Comparison of ENCODE assay signal across 18 cellular contexts in the genomic region with DNA sequence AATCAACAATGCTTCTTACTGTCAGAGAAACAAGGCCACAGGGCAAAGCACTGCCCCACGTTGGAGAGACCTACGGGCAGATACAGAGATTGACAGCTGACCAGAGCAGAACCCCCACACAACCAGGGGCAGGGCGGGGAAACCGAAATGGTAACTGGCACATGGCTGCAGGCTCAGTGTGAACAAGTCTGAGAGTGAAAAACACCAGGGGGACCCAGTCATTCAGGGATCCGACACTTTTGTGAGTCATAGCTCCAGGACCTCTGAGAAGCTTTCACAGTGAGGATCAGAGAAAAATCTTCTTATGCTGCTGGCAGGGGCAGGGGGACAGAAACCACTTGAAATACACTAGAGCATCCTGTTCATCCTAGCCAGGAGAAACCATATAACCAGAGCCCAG.
DNase-seq lines count a peak whose midpoint lies in the region; ATAC-seq and TF ChIP-seq lines count a peak whose summit lies in the region.
"Had no signal": no experiment of that assay in that cellular context is flagged by ENCODE, and none has a peak within 500 bp of the region (broad histone marks: within the 10 kb centered on the region; RNA-seq: fewer than 3 reads in every experiment).

No MANE protein-coding gene starts in this region.

- no peaks in the 10 kb centered on the region for H3K27me3 Mint-ChIP-seq in chondrocyte (ENCODE audit: low read depth)
- H3K27me3 Mint-ChIP-seq: activated naive CD8-positive, alpha-beta T cell treated with anti-CD3 and anti-CD28 coated beads for 36 hours; CD4-positive, alpha-beta T cell; naive thymus-derived CD8-positive, alpha-beta T cell; stimulated activated naive B cell treated with anti-CD40 and anti-IgM and Interleukin-4, amounts not matched to agents 10 μg/mL and 1 μg/mL and 100 μg/mL, for 72 hours had no signal

- TF ChIP-seq CTCF in GM12865 (IDR thresholded peaks at IDR 0.05; ENCODE audit: insufficient read depth, low read depth, low read length, missing control alignments) (no peak), chondrocyte (IDR thresholded peaks at IDR 0.05) (peak; percentile 45)

- intact Hi-C loops in left cardiac atrium (cut with DNase I): no loop called here

- H3K27ac Mint-ChIP-seq in chondrocyte (ENCODE audit: unreplicated experiment): no peak overlapping the region
- H3K27ac Mint-ChIP-seq: activated naive CD8-positive, alpha-beta T cell treated with anti-CD3 and anti-CD28 coated beads for 36 hours; CD4-positive, alpha-beta T cell; naive thymus-derived CD8-positive, alpha-beta T cell; stimulated activated naive B cell treated with anti-CD40 and anti-IgM and Interleukin-4, amounts not matched to agents 10 μg/mL and 1 μg/mL and 100 μg/mL, for 72 hours had no signal

- no peak overlapping the region for H3K4me3 ChIP-seq in GM12865 (ENCODE audit: low read depth, low read length)
- H3K4me3 ChIP-seq: heart right ventricle, left lung, right atrium auricular region, uterus had no signal

- DNase-seq in GM12865 (ENCODE audit: low read depth): peak; percentile 76
- DNase-seq in MV-4-11 (lab: John Stamatoyannopoulos, UW): peak; percentile 45
- no peak for DNase-seq in chondrocyte (ENCODE audit: low spot score)
- peak; percentile 16 for DNase-seq in renal cortical epithelial cell (ENCODE audit: low read depth)
- DNase-seq in left cardiac atrium: no peak
- DNase-seq in hepatic stellate cell (ENCODE audit: low spot score): no peak
- DNase-seq: activated naive CD8-positive, alpha-beta T cell treated with anti-CD3 and anti-CD28 coated beads for 36 hours; CD4-positive, alpha-beta T cell; heart right ventricle; left lung; naive thymus-derived CD8-positive, alpha-beta T cell; NCI-H2171; stimulated activated naive B cell treated with anti-CD40 and anti-IgM and Interleukin-4, amounts not matched to agents 10 μg/mL and 1 μg/mL and 100 μg/mL, for 72 hours; T-helper 1 cell; uterus had no signal

- H3K4me1 Mint-ChIP-seq in chondrocyte (ENCODE audit: low read depth): peaks cover 13% of the 10 kb centered on the region
- H3K4me1 Mint-ChIP-seq: activated naive CD8-positive, alpha-beta T cell treated with anti-CD3 and anti-CD28 coated beads for 36 hours; naive thymus-derived CD8-positive, alpha-beta T cell; stimulated activated naive B cell treated with anti-CD40 and anti-IgM and Interleukin-4, amounts not matched to agents 10 μg/mL and 1 μg/mL and 100 μg/mL, for 72 hours had no signal

- peaks cover under 1% of the 10 kb centered on the region for H3K9me3 Mint-ChIP-seq in chondrocyte (ENCODE audit: low read depth)

- H3K36me3 Mint-ChIP-seq in chondrocyte (ENCODE audit: low read depth): no peaks in the 10 kb centered on the region
- H3K36me3 Mint-ChIP-seq: activated naive CD8-positive, alpha-beta T cell treated with anti-CD3 and anti-CD28 coated beads for 36 hours; stimulated activated naive B cell treated with anti-CD40 and anti-IgM and Interleukin-4, amounts not matched to agents 10 μg/mL and 1 μg/mL and 100 μg/mL, for 72 hours had no signal

- ATAC-seq in GM18868 (IDR thresholded peaks at IDR 0.05; ENCODE audit: unreplicated experiment) (no peak), left cardiac atrium (no peak)
- ATAC-seq: activated CD4-positive, CD25-positive, alpha-beta regulatory T cell treated with anti-CD3 and anti-CD28 coated beads, Interleukin-2, amount 50 U/mL, for 24 hours; heart right ventricle; left lung; naive thymus-derived CD8-positive, alpha-beta T cell; stimulated activated naive B cell treated with anti-CD40 and anti-IgM and Interleukin-4, amounts not matched to agents 10 μg/mL and 1 μg/mL and 100 μg/mL, for 72 hours had no signal

- no peak overlapping the region for H3K4me3 Mint-ChIP-seq in chondrocyte (ENCODE audit: unreplicated experiment)
- H3K4me3 Mint-ChIP-seq: activated naive CD8-positive, alpha-beta T cell treated with anti-CD3 and anti-CD28 coated beads for 36 hours; CD4-positive, alpha-beta T cell; naive thymus-derived CD8-positive, alpha-beta T cell; stimulated activated naive B cell treated with anti-CD40 and anti-IgM and Interleukin-4, amounts not matched to agents 10 μg/mL and 1 μg/mL and 100 μg/mL, for 72 hours had no signal

Comparison
In these comparisons a context has a peak if more than half of its experiments do, and no peak if none do; other contexts are left out.
1. DNase-seq: peak in GM12865 (single experiment), MV-4-11 (single experiment) and renal cortical epithelial cell (single experiment); none in chondrocyte (single experiment), left cardiac atrium (single experiment) and hepatic stellate cell (single experiment).